In the genomic region with DNA sequence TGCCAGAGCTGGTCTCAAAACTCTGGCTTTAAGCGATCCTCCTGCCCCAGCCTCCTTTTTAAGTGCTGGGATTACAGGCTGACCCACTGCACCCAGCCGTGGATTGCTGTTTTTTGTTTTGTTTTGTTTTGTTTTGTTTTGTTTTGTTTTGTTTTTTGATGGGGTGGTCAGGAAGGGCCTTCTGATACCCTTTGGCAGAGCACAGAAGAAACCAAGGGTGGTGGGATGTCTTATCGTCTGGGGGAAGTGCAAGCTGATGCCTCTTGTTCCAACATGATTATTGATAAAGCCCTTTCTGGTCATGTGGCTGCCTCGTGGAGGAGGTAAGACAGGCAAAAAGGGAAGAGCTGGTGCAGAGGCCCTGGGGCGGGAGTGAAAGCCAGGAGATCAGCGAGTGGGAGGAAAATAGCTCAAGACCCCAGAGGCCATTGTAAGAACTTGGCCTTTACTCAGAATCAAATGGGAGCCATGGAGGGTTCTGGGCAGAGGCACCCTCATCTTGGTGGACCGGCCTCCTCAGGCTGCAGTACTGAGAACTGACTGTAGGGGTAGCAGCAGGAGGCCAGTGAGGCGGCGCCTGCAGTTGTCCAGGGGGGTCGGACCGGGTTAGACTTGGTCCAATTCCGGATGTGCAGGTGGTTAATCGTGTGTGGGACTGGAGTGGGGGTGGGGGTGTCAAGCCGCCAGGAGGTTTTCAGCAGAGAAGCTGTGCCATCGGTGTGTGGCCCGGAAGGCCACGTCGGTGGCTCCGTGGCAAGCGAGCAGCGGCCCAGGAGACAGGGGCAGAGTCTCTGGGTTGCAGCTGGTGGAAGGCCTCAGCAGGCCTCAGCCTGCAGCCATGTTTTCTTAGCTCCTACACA, we compare ENCODE assay signal across 1 cellular context.
TF ChIP-seq lines count a peak whose summit lies in the region.

No MANE protein-coding gene starts in this region.

TF ChIP-seq in IMR-90, 13 proteins besides CTCF, POLR2A, EP300 and RAD21:
- TF ChIP-seq, protein P1, sequence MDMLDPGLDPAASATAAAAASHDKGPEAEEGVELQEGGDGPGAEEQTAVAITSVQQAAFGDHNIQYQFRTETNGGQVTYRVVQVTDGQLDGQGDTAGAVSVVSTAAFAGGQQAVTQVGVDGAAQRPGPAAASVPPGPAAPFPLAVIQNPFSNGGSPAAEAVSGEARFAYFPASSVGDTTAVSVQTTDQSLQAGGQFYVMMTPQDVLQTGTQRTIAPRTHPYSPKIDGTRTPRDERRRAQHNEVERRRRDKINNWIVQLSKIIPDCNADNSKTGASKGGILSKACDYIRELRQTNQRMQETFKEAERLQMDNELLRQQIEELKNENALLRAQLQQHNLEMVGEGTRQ (IDR thresholded peaks at IDR 0.05; ENCODE audit: low read depth, low read length), result no peak
- TF ChIP-seq SMC3 (IDR thresholded peaks at IDR 0.05; ENCODE audit: low read depth, low read length) (no peak), MAFK (IDR thresholded peaks at IDR 0.05; ENCODE audit: low read depth, low read length) (no peak), FOS (IDR thresholded peaks at IDR 0.05; ENCODE audit: low read depth, low read length) (no peak), ELK1 (IDR thresholded peaks at IDR 0.05; ENCODE audit: borderline replicate concordance, low read depth, low read length) (no peak), RCOR1 (IDR thresholded peaks at IDR 0.05; ENCODE audit: insufficient replicate concordance, low read length) (no peak), MXI1 (IDR thresholded peaks at IDR 0.05; ENCODE audit: borderline replicate concordance, low read depth, low read length) (no peak), CEBPB (IDR thresholded peaks at IDR 0.05; ENCODE audit: low read depth, low read length) (no peak), CHD1 (IDR thresholded peaks at IDR 0.05; ENCODE audit: low read depth, low read length) (no peak), BHLHE40 (IDR thresholded peaks at IDR 0.05; ENCODE audit: low read depth, low read length) (no peak), NFE2L2 (IDR thresholded peaks at IDR 0.05; ENCODE audit: low read depth, low read length) (no peak), MAZ (IDR thresholded peaks at IDR 0.05; ENCODE audit: borderline replicate concordance, low read depth, low read length) (no peak), RFX5 (IDR thresholded peaks at IDR 0.05; ENCODE audit: low read depth, low read length) (no peak)
